ENCODE assay signal across 1 cellular context in genomic region chr7:1028775-1029636, GRCh38.
TF ChIP-seq lines count a peak whose summit lies in the region.

No MANE protein-coding gene starts in this region.

TF ChIP-seq in IMR-90, 13 proteins besides CTCF, POLR2A, EP300 and RAD21 (continued from another document):
- TF ChIP-seq, protein P1, sequence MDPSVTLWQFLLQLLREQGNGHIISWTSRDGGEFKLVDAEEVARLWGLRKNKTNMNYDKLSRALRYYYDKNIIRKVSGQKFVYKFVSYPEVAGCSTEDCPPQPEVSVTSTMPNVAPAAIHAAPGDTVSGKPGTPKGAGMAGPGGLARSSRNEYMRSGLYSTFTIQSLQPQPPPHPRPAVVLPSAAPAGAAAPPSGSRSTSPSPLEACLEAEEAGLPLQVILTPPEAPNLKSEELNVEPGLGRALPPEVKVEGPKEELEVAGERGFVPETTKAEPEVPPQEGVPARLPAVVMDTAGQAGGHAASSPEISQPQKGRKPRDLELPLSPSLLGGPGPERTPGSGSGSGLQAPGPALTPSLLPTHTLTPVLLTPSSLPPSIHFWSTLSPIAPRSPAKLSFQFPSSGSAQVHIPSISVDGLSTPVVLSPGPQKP (IDR thresholded peaks at IDR 0.05; ENCODE audit: borderline replicate concordance, low read depth, low read length): no peak
- TF ChIP-seq MAFK (IDR thresholded peaks at IDR 0.05; ENCODE audit: low read depth, low read length): no peak
- TF ChIP-seq FOS (IDR thresholded peaks at IDR 0.05; ENCODE audit: low read depth, low read length): peak; percentile 88
- TF ChIP-seq MAZ (IDR thresholded peaks at IDR 0.05; ENCODE audit: borderline replicate concordance, low read depth, low read length): peak; percentile 50; the same call in 1 of the 2 replicates
- TF ChIP-seq RCOR1 (IDR thresholded peaks at IDR 0.05; ENCODE audit: insufficient replicate concordance, low read length): no peak
- peak; percentile 93 for TF ChIP-seq MXI1 (IDR thresholded peaks at IDR 0.05; ENCODE audit: borderline replicate concordance, low read depth, low read length)
- TF ChIP-seq USF2 (IDR thresholded peaks at IDR 0.05; ENCODE audit: low read depth, low read length): peak; percentile 81
- TF ChIP-seq RFX5 (IDR thresholded peaks at IDR 0.05; ENCODE audit: low read depth, low read length): no peak
- peak; percentile 37; the same call in 1 of the 2 replicates for TF ChIP-seq BHLHE40 (IDR thresholded peaks at IDR 0.05; ENCODE audit: low read depth, low read length)
TF ChIP-seq in IMR-90: peak in this region for 6.
